In genomic region chr17:50950002-50950877, GRCh38 we compare ENCODE assay signal across 1 cellular context.
TF ChIP-seq lines count a peak whose summit lies in the region.

No MANE protein-coding gene starts in this region.

TF ChIP-seq in HepG2, 621 proteins besides CTCF, POLR2A, EP300 and RAD21 (continued from another document and continues in another):
- TF ChIP-seq SNAPC4 (CRISPR knock-in tag; IDR thresholded peaks at IDR 0.05) (no peak), ZNF530 (CRISPR knock-in tag; IDR thresholded peaks at IDR 0.05; ENCODE audit: low read depth) (no peak), NFIC (IDR thresholded peaks at IDR 0.05; ENCODE audit: low read length) (no peak), SMC3 (IDR thresholded peaks at IDR 0.05; ENCODE audit: low read length) (peak; percentile 79), SATB2 (CRISPR knock-in tag; IDR thresholded peaks at IDR 0.05) (no peak), ATAD3A (CRISPR knock-in tag; IDR thresholded peaks at IDR 0.05) (no peak), TFE3 (CRISPR knock-in tag; IDR thresholded peaks at IDR 0.05) (0 out of 2 replicates have a peak, but pooled peaks have one; percentile 35), ZNF660 (CRISPR knock-in tag; IDR thresholded peaks at IDR 0.05; ENCODE audit: borderline replicate concordance, low read depth) (no peak), THAP7 (CRISPR knock-in tag; IDR thresholded peaks at IDR 0.05) (peak; percentile 83; the same call in 1 of the 2 replicates), KLF16 (CRISPR knock-in tag; IDR thresholded peaks at IDR 0.05) (peak in 1 of 2 experiments; percentile 67; a peak in 1 of 4 replicates), ZNF792 (CRISPR knock-in tag; IDR thresholded peaks at IDR 0.05) (peak; percentile 53; the same call in 1 of the 2 replicates), YY1 (IDR thresholded peaks at IDR 0.05; ENCODE audit: insufficient read depth, insufficient replicate concordance, low read depth, low read length) (peak; percentile 77), NFYC (CRISPR knock-in tag; IDR thresholded peaks at IDR 0.05) (0 out of 2 replicates have a peak, but pooled peaks have one; percentile 13), ELF3 (CRISPR knock-in tag; IDR thresholded peaks at IDR 0.05) (0 out of 2 replicates have a peak, but pooled peaks have one; percentile 42), RELA (CRISPR knock-in tag; IDR thresholded peaks at IDR 0.05) (peak; percentile 53; the same call in 1 of the 2 replicates), ZNF569 (CRISPR knock-in tag; IDR thresholded peaks at IDR 0.05; ENCODE audit: borderline replicate concordance) (no peak), ZNF567 (CRISPR knock-in tag; IDR thresholded peaks at IDR 0.05; ENCODE audit: borderline replicate concordance) (0 out of 2 replicates have a peak, but pooled peaks have one; percentile 59), ZNF547 (CRISPR knock-in tag; IDR thresholded peaks at IDR 0.05) (peak; percentile 98), FLYWCH1 (CRISPR knock-in tag; IDR thresholded peaks at IDR 0.05) (no peak), KDM5B (CRISPR knock-in tag; IDR thresholded peaks at IDR 0.05; ENCODE audit: borderline replicate concordance) (peak; percentile 89), ZNF383 (CRISPR knock-in tag; IDR thresholded peaks at IDR 0.05; ENCODE audit: borderline replicate concordance) (0 out of 2 replicates have a peak, but pooled peaks have one; percentile 30), ZNF275 (CRISPR knock-in tag; IDR thresholded peaks at IDR 0.05; ENCODE audit: borderline replicate concordance) (peak; percentile 90; the same call in 1 of the 2 replicates), TRAFD1 (CRISPR knock-in tag; IDR thresholded peaks at IDR 0.05; ENCODE audit: borderline replicate concordance) (peak; percentile 61; the same call in 1 of the 2 replicates), ZNF281 (CRISPR knock-in tag; IDR thresholded peaks at IDR 0.05; ENCODE audit: borderline replicate concordance) (peak; percentile 45; the same call in 1 of the 2 replicates), KLF12 (CRISPR knock-in tag; IDR thresholded peaks at IDR 0.05; ENCODE audit: borderline replicate concordance) (0 out of 2 replicates have a peak, but pooled peaks have one; percentile 70), ZSCAN20 (CRISPR knock-in tag; IDR thresholded peaks at IDR 0.05; ENCODE audit: borderline replicate concordance) (0 out of 2 replicates have a peak, but pooled peaks have one; percentile 74), PAXIP1 (CRISPR knock-in tag; conservative IDR thresholded peaks at IDR 0.05) (peak; percentile 62), E2F5 (CRISPR knock-in tag; conservative IDR thresholded peaks at IDR 0.05) (no peak), GMEB2 (CRISPR knock-in tag; IDR thresholded peaks at IDR 0.05; ENCODE audit: low read depth) (no peak)
